In the genomic region with DNA sequence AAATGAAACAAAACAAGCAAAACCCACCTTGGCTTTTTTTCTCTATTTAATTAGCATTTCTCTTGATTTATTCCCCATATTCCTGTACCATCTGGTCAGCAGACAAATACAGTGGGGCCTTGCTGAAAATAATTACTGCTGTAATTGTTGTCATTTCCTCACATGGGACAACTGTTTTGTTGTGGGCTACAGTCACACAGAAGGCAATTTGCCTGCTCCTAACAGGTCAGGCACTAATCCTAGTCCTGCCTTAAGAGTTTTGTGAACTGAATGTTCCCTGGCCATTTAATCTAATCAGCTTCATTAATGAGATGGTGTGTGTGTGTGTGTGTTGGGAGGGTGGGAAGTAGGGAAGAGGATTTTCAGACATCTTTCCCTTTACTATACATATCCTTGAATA, we compare ENCODE assay signal across 1 cellular context.
TF ChIP-seq lines count a peak whose summit lies in the region.

No MANE protein-coding gene starts in this region.

TF ChIP-seq in WTC11, 78 proteins besides CTCF, POLR2A, EP300 and RAD21:
- TF ChIP-seq GRHL2 (CRISPR knock-in tag; IDR thresholded peaks at IDR 0.05; ENCODE audit: insufficient replicate concordance, severe bottlenecking) (no peak), GTF2I (CRISPR knock-in tag; conservative IDR thresholded peaks at IDR 0.05) (no peak), ZNF423 (CRISPR knock-in tag; IDR thresholded peaks at IDR 0.05) (no peak)
- TF ChIP-seq, protein P1, sequence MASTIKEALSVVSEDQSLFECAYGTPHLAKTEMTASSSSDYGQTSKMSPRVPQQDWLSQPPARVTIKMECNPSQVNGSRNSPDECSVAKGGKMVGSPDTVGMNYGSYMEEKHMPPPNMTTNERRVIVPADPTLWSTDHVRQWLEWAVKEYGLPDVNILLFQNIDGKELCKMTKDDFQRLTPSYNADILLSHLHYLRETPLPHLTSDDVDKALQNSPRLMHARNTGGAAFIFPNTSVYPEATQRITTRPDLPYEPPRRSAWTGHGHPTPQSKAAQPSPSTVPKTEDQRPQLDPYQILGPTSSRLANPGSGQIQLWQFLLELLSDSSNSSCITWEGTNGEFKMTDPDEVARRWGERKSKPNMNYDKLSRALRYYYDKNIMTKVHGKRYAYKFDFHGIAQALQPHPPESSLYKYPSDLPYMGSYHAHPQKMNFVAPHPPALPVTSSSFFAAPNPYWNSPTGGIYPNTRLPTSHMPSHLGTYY (CRISPR knock-in tag; IDR thresholded peaks at IDR 0.05): no peak
- TF ChIP-seq, protein P2, sequence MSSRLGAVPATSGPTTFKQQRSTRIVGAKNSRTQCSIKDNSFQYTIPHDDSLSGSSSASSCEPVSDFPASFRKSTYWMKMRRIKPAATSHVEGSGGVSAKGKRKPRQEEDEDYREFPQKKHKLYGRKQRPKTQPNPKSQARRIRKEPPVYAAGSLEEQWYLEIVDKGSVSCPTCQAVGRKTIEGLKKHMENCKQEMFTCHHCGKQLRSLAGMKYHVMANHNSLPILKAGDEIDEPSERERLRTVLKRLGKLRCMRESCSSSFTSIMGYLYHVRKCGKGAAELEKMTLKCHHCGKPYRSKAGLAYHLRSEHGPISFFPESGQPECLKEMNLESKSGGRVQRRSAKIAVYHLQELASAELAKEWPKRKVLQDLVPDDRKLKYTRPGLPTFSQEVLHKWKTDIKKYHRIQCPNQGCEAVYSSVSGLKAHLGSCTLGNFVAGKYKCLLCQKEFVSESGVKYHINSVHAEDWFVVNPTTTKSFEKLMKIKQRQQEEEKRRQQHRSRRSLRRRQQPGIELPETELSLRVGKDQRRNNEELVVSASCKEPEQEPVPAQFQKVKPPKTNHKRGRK (CRISPR knock-in tag; IDR thresholded peaks at IDR 0.05; ENCODE audit: borderline replicate concordance): no peak
- TF ChIP-seq, protein P3, sequence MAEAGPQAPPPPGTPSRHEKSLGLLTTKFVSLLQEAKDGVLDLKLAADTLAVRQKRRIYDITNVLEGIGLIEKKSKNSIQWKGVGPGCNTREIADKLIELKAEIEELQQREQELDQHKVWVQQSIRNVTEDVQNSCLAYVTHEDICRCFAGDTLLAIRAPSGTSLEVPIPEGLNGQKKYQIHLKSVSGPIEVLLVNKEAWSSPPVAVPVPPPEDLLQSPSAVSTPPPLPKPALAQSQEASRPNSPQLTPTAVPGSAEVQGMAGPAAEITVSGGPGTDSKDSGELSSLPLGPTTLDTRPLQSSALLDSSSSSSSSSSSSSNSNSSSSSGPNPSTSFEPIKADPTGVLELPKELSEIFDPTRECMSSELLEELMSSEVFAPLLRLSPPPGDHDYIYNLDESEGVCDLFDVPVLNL (CRISPR knock-in tag; IDR thresholded peaks at IDR 0.05; ENCODE audit: borderline replicate concordance, low read depth): no peak
- TF ChIP-seq, protein P4, sequence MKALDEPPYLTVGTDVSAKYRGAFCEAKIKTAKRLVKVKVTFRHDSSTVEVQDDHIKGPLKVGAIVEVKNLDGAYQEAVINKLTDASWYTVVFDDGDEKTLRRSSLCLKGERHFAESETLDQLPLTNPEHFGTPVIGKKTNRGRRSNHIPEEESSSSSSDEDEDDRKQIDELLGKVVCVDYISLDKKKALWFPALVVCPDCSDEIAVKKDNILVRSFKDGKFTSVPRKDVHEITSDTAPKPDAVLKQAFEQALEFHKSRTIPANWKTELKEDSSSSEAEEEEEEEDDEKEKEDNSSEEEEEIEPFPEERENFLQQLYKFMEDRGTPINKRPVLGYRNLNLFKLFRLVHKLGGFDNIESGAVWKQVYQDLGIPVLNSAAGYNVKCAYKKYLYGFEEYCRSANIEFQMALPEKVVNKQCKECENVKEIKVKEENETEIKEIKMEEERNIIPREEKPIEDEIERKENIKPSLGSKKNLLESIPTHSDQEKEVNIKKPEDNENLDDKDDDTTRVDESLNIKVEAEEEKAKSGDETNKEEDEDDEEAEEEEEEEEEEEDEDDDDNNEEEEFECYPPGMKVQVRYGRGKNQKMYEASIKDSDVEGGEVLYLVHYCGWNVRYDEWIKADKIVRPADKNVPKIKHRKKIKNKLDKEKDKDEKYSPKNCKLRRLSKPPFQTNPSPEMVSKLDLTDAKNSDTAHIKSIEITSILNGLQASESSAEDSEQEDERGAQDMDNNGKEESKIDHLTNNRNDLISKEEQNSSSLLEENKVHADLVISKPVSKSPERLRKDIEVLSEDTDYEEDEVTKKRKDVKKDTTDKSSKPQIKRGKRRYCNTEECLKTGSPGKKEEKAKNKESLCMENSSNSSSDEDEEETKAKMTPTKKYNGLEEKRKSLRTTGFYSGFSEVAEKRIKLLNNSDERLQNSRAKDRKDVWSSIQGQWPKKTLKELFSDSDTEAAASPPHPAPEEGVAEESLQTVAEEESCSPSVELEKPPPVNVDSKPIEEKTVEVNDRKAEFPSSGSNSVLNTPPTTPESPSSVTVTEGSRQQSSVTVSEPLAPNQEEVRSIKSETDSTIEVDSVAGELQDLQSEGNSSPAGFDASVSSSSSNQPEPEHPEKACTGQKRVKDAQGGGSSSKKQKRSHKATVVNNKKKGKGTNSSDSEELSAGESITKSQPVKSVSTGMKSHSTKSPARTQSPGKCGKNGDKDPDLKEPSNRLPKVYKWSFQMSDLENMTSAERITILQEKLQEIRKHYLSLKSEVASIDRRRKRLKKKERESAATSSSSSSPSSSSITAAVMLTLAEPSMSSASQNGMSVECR (CRISPR knock-in tag; IDR thresholded peaks at IDR 0.05; ENCODE audit: borderline replicate concordance): no peak
